ENCODE assay signal across 23 cellular contexts in genomic region chr12:113064395-113065125, GRCh38. TPM values are rescaled to one million over a fixed set of nuclear protein-coding genes. Genes with fewer than 3 reads are reported as not detected.
DNase-seq lines count a peak whose midpoint lies in the region; ATAC-seq and TF ChIP-seq lines count a peak whose summit lies in the region.
"Had no signal": no experiment of that assay in that cellular context is flagged by ENCODE, and none has a peak within 500 bp of the region (broad histone marks: within the 10 kb centered on the region; RNA-seq: fewer than 3 reads in every experiment).

No MANE protein-coding gene starts in this region.

- H3K27ac Mint-ChIP-seq in central memory CD8-positive, alpha-beta T cell (ENCODE audit: low read depth): peak overlapping the region; percentile 22
- peak overlapping the region; percentile 94 for H3K27ac Mint-ChIP-seq in stimulated activated naive B cell treated with anti-CD40 and anti-IgM and Interleukin-4, amounts not matched to agents 10 μg/mL and 1 μg/mL and 100 μg/mL, for 72 hours
- H3K27ac Mint-ChIP-seq: HFFc6 had no signal

- H3K36me3 ChIP-seq in KOPT-K1 (ENCODE audit: insufficient read depth, low read length): peaks cover 95% of the 10 kb centered on the region
- H3K36me3 ChIP-seq in vagina: no peaks in the 10 kb centered on the region
- H3K36me3 ChIP-seq: colonic mucosa, ovary, suprapubic skin, uterus had no signal

- DNase-seq in activated effector memory CD4-positive, alpha-beta T cell treated with anti-CD3 and anti-CD28 coated beads, Interleukin-2, amount 50 U/mL, for 16 hours: peak; percentile 36
- DNase-seq in activated effector memory CD4-positive, alpha-beta T cell treated with Interleukin-2 at 50 U/mL for 16 hours: no peak
- DNase-seq in central memory CD8-positive, alpha-beta T cell (ENCODE audit: low spot score in 2 of 2): no peak
- DNase-seq in stimulated activated naive B cell treated with anti-CD40 and anti-IgM and Interleukin-4, amounts not matched to agents 10 μg/mL and 1 μg/mL and 100 μg/mL, for 72 hours: no peak
- DNase-seq in posterior vena cava (ENCODE audit: low spot score) (no peak), vagina (ENCODE audit: extremely low spot score in 2 of 2) (no peak)
- DNase-seq: activated CD8-positive, alpha-beta memory T cell treated with anti-CD3 and anti-CD28 coated beads for 24 hours; activated T-cell treated with anti-CD3 and anti-CD28 coated beads, Interleukin-2, amount 50 U/mL, for 4 hours; colonic mucosa; HFFc6; MV-4-11; naive thymus-derived CD8-positive, alpha-beta T cell; NCI-H187 treated with DMSO at 0.1 percent for 48 hours; NCI-H446 treated with DMSO at 0.1 percent for 48 hours; NK-92 treated with Interleukin-12 subunit alpha and Interleukin-12 subunit beta, amount 100 ng/mL, for 24 hours; ovary; uterus had no signal

- no peak for ATAC-seq in central memory CD8-positive, alpha-beta T cell (replicated peaks; ENCODE audit: extremely low read depth, poor library complexity, severe bottlenecking)
- ATAC-seq in stimulated activated naive B cell treated with anti-CD40 and anti-IgM and Interleukin-4, amounts not matched to agents 10 μg/mL and 1 μg/mL and 100 μg/mL, for 72 hours (replicated peaks): no peak
- no peak for ATAC-seq in GM19463 (IDR thresholded peaks at IDR 0.05; ENCODE audit: unreplicated experiment)
- ATAC-seq: activated CD4-positive, CD25-positive, alpha-beta regulatory T cell treated with anti-CD3 and anti-CD28 coated beads, Interleukin-2, amount 50 U/mL, for 24 hours; activated T-cell treated with anti-CD3 and anti-CD28 coated beads, Interleukin-2, amount 50 U/mL, for 4 hours; body of pancreas; naive thymus-derived CD8-positive, alpha-beta T cell had no signal

- TF ChIP-seq CTCF in vagina (IDR thresholded peaks at IDR 0.05): no peak

- H3K4me3 Mint-ChIP-seq in central memory CD8-positive, alpha-beta T cell: no peak overlapping the region
- H3K4me3 Mint-ChIP-seq in stimulated activated naive B cell treated with anti-CD40 and anti-IgM and Interleukin-4, amounts not matched to agents 10 μg/mL and 1 μg/mL and 100 μg/mL, for 72 hours: peak overlapping the region; percentile 73 to 78
- H3K4me3 Mint-ChIP-seq: activated T-cell treated with anti-CD3 and anti-CD28 coated beads, Interleukin-2, amount 50 U/mL, for 4 hours; HFFc6 had no signal

- intact Hi-C loops in posterior vena cava (cut with DNase I) (no loop called here), vagina (cut with DNase I) (no loop called here)

- H3K9me3 ChIP-seq in KOPT-K1 (ENCODE audit: insufficient read depth, low read length, poor library complexity, severe bottlenecking) (no peaks in the 10 kb centered on the region), vagina (no peaks in the 10 kb centered on the region)
- H3K9me3 ChIP-seq: body of pancreas, colonic mucosa, ovary, suprapubic skin, uterus had no signal

- H3K27me3 ChIP-seq in vagina: no peaks in the 10 kb centered on the region
- H3K27me3 ChIP-seq: body of pancreas, colonic mucosa, ovary, uterus had no signal

- H3K27me3 Mint-ChIP-seq in central memory CD8-positive, alpha-beta T cell: no peaks in the 10 kb centered on the region
- no peaks in the 10 kb centered on the region for H3K27me3 Mint-ChIP-seq in stimulated activated naive B cell treated with anti-CD40 and anti-IgM and Interleukin-4, amounts not matched to agents 10 μg/mL and 1 μg/mL and 100 μg/mL, for 72 hours
- H3K27me3 Mint-ChIP-seq: naive thymus-derived CD8-positive, alpha-beta T cell had no signal

- H3K9me3 Mint-ChIP-seq in central memory CD8-positive, alpha-beta T cell: no peaks in the 10 kb centered on the region
- H3K9me3 Mint-ChIP-seq in stimulated activated naive B cell treated with anti-CD40 and anti-IgM and Interleukin-4, amounts not matched to agents 10 μg/mL and 1 μg/mL and 100 μg/mL, for 72 hours: no peaks in the 10 kb centered on the region
- H3K9me3 Mint-ChIP-seq: activated T-cell treated with anti-CD3 and anti-CD28 coated beads, Interleukin-2, amount 50 U/mL, for 4 hours; HFFc6; naive thymus-derived CD8-positive, alpha-beta T cell had no signal

- no peak overlapping the region for H3K4me3 ChIP-seq in vagina
- H3K4me3 ChIP-seq: body of pancreas, colonic mucosa, ovary, SK-N-MC, suprapubic skin, uterus had no signal

- H3K27ac ChIP-seq in KOPT-K1 (ENCODE audit: low read depth, low read length, poor library complexity, severe bottlenecking): peak overlapping the region; percentile 76
- H3K27ac ChIP-seq in vagina: no peak overlapping the region
- H3K27ac ChIP-seq: body of pancreas, colonic mucosa, ovary, SK-N-MC, suprapubic skin, uterus had no signal

- H3K4me1 Mint-ChIP-seq in central memory CD8-positive, alpha-beta T cell: peaks cover 6% of the 10 kb centered on the region
- H3K4me1 Mint-ChIP-seq in stimulated activated naive B cell treated with anti-CD40 and anti-IgM and Interleukin-4, amounts not matched to agents 10 μg/mL and 1 μg/mL and 100 μg/mL, for 72 hours: peaks cover 6 to 61% of the 10 kb centered on the region in 2 donors

- H3K36me3 Mint-ChIP-seq in central memory CD8-positive, alpha-beta T cell (ENCODE audit: insufficient read depth): peaks cover 2% of the 10 kb centered on the region
- H3K36me3 Mint-ChIP-seq in stimulated activated naive B cell treated with anti-CD40 and anti-IgM and Interleukin-4, amounts not matched to agents 10 μg/mL and 1 μg/mL and 100 μg/mL, for 72 hours: peaks cover 41 to 44% of the 10 kb centered on the region in 2 donors

- no peak for TF ChIP-seq POLR2A in vagina (IDR thresholded peaks at IDR 0.05)

- no peaks in the 10 kb centered on the region for H3K4me1 ChIP-seq in vagina
- H3K4me1 ChIP-seq: colonic mucosa, uterus had no signal

RNA-seq across cellular contexts. Expression of gene DTX1, which starts 8.0 kb away (rescaled TPM):
- total RNA-seq in posterior vena cava (1 to 10 TPM; 4.5 to 6.3 TPM), vagina (8.3 TPM)
- total RNA-seq: HFFc6 had no signal
